8 cellular contexts compared by ENCODE assay signal in the genomic region with DNA sequence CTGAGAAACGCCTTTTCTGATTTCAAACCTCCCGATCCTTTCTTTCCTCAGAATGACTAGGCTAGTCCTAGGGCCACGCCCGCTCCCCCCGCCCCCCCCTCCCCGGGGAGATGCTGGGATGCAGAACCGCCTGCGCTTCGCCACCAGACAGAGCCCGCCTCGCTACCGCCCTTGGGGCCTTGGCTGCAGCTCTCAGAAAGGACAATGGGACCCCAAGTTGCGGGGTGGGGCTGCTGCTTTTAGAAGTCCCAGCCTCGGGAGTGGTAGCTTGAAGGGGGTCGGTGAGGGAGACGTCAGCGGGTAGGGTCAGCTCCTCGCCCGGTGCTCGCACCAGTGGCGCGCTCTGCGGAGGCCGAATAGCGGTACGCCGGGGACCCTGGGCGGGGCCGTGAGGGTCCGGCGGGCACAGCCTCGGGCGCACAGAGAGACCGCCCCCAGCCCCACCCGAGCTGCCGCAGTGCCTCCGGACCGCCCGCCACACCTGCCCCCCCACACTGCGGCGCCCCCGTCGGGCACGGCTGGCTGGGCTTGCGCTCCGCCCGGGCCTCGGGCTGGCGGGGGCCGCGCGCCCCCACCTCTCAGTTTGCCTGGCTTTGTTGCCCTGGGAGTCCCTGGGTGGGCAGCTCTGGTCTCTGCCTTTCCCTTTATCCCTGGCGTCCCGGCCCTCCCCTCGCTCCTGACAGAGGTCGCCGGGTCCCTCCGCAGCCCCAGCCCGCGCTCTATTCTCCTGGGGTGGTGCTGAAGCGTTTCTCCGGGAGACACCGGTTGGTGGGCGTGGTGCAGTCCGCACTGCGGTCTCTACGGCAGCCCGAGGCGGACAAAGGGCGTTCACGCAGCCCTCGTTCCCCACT. TPM values are rescaled to one million over a fixed set of nuclear protein-coding genes. Genes with fewer than 3 reads are reported as not detected.
DNase-seq lines count a peak whose midpoint lies in the region; ATAC-seq, FAIRE-seq and TF ChIP-seq lines count a peak whose summit lies in the region.

No MANE protein-coding gene starts in this region.

- under 1% methylated on average over 52 of the region's 72 CpGs for WGBS in smooth muscle cell (ENCODE audit: low lambda C conversion rate)

- no peaks in the 10 kb centered on the region for H3K9me1 ChIP-seq in keratinocyte (ENCODE audit: control insufficient read depth, extremely low read depth, insufficient read depth, low read length)

- H3K79me2 ChIP-seq in keratinocyte (ENCODE audit: control insufficient read depth, insufficient read depth, low read length) = no peaks in the 10 kb centered on the region
- H3K79me2 ChIP-seq in smooth muscle cell (ENCODE audit: low read depth) = peaks cover 58% of the 10 kb centered on the region

- H3K36me3 ChIP-seq in keratinocyte (ENCODE audit: control insufficient read depth in 2 of 2, extremely low read depth in 1 of 2, insufficient read depth in 2 of 2, low read length in 2 of 2) (peaks cover 0 to 1% of the 10 kb centered on the region in 2 experiments), smooth muscle cell (ENCODE audit: low read depth) (no peaks in the 10 kb centered on the region)

- H4K20me1 ChIP-seq in keratinocyte (ENCODE audit: control insufficient read depth, extremely low read depth, insufficient read depth, low read length) (no peaks in the 10 kb centered on the region), smooth muscle cell (ENCODE audit: low read depth) (peaks cover 46% of the 10 kb centered on the region)

- peak; percentile 25 for DNase-seq in DMS79 treated with DMSO at 0.1 percent for 48 hours (lab: John Stamatoyannopoulos, UW)
- no peak for DNase-seq in HFF-Myc (ENCODE audit: extremely low read depth, low read depth)
- peak; percentile 70 for DNase-seq in OCI-M1 (lab: John Stamatoyannopoulos, UW)
- peak; percentile 76 for DNase-seq in choroid plexus epithelial cell (ENCODE audit: low read depth)
- no peak for DNase-seq in keratinocyte (ENCODE audit: low read depth, low spot score)
- peak; percentile 17 for DNase-seq in smooth muscle cell (lab: John Stamatoyannopoulos, UW; ENCODE audit: unreplicated experiment)

- H3K4me1 ChIP-seq in keratinocyte (ENCODE audit: control insufficient read depth, extremely low read depth, insufficient read depth, low read length) = peaks cover 2% of the 10 kb centered on the region
- H3K4me1 ChIP-seq in smooth muscle cell (ENCODE audit: low read depth) = peaks cover 44% of the 10 kb centered on the region

- H3K27me3 ChIP-seq in keratinocyte (ENCODE audit: control insufficient read depth, extremely low read depth, insufficient read depth, low read length) (peaks cover 17% of the 10 kb centered on the region), smooth muscle cell (ENCODE audit: low read depth) (no peaks in the 10 kb centered on the region)

- peaks cover 10% of the 10 kb centered on the region for H3F3A ChIP-seq in smooth muscle cell (ENCODE audit: low read depth)

- TF ChIP-seq CTCF in HFF-Myc (IDR thresholded peaks at IDR 0.05; ENCODE audit: low read depth, low read length, missing control alignments) = no peak
- TF ChIP-seq CTCF in choroid plexus epithelial cell (conservative IDR thresholded peaks at IDR 0.05; ENCODE audit: low read depth, low read length) = no peak
- TF ChIP-seq CTCF in keratinocyte (optimal IDR thresholded peaks at IDR 0.05 in 1 of 3, IDR thresholded peaks at IDR 0.05 in 1 of 3, conservative IDR thresholded peaks at IDR 0.05 in 1 of 3; ENCODE audit: extremely low read depth in 1 of 3, insufficient read depth in 2 of 3, low read length in 3 of 3) = no peak
- no peak for TF ChIP-seq CTCF in smooth muscle cell (IDR thresholded peaks at IDR 0.05; ENCODE audit: borderline replicate concordance, insufficient read depth, poor library complexity, severe bottlenecking)

- peak overlapping the region; percentile 88 for H3K4me2 ChIP-seq in keratinocyte (ENCODE audit: control insufficient read depth, extremely low read depth, insufficient read depth, low read depth, low read length)
- H3K4me2 ChIP-seq in smooth muscle cell = peak overlapping the region; percentile 85

- FAIRE-seq in keratinocyte (lab: Jason Lieb, UNC) = no peak

- H2AFZ ChIP-seq in keratinocyte (ENCODE audit: control insufficient read depth, low read length) (peak overlapping the region; percentile 61), smooth muscle cell (ENCODE audit: low read depth) (peak overlapping the region; percentile 77)

- peak overlapping the region; percentile 73 for H3K4me3 ChIP-seq in HFF-Myc (replicated peaks; ENCODE audit: low read depth, low read length)
- H3K4me3 ChIP-seq in choroid plexus epithelial cell (ENCODE audit: low read depth, low read length) = peak overlapping the region; percentile 82
- H3K4me3 ChIP-seq in keratinocyte (ENCODE audit: control insufficient read depth in 2 of 3, extremely low read depth in 1 of 3, insufficient read depth in 2 of 3, low read depth in 1 of 3, low read length in 3 of 3) = peak overlapping the region; percentile 52 to 79 (median 67)
- H3K4me3 ChIP-seq in smooth muscle cell = peak overlapping the region; percentile 90

- ATAC-seq in HG03378 (IDR thresholded peaks at IDR 0.05; ENCODE audit: unreplicated experiment) (no peak), GM21529 (IDR thresholded peaks at IDR 0.05; ENCODE audit: unreplicated experiment) (no peak)

- H3K27ac ChIP-seq in keratinocyte (ENCODE audit: control insufficient read depth, insufficient read depth, low read length) = no peak overlapping the region
- peak overlapping the region; percentile 16 for H3K27ac ChIP-seq in smooth muscle cell (ENCODE audit: low read depth)

- H3K9me3 ChIP-seq in keratinocyte (ENCODE audit: control insufficient read depth, low read depth, low read length) = no peaks in the 10 kb centered on the region
- no peaks in the 10 kb centered on the region for H3K9me3 ChIP-seq in smooth muscle cell (replicated peaks; ENCODE audit: low read depth)

- dilution Hi-C loops in keratinocyte (cut with MboI; ENCODE audit: extremely low pct_ligation_motif_present, low sequenced_read_pairs) = no loop called here

- H3K9ac ChIP-seq in keratinocyte (ENCODE audit: control insufficient read depth, extremely low read depth, insufficient read depth, low read length) (peak overlapping the region; percentile 60), smooth muscle cell (ENCODE audit: low read depth) (no peak overlapping the region)

RNA-seq across cellular contexts. Expression of a gene that starts 1.1 kb away (rescaled TPM):
- polyA plus RNA-seq in keratinocyte = 3.3 to 5.5 TPM (median 3.6 TPM) in 3 replicates
- 3.0 TPM for polyA plus RNA-seq in keratinocyte (2011; ENCODE audit: low read depth)
- 6.5 and 8.0 TPM in 2 replicates for polyA plus RNA-seq in keratinocyte (2011; cell fraction: cytosol; rRNA removed)
- polyA plus RNA-seq in keratinocyte (2011; cell fraction: nucleus; rRNA removed) = 26.0 and 29.5 TPM in 2 replicates
- polyA plus RNA-seq in keratinocyte (2012; ENCODE audit: low replicate concordance) = 2.9 and 5.4 TPM in 2 replicates
- polyA minus RNA-seq in keratinocyte = 15.2 to 26.2 TPM (median 16.9 TPM) in 3 replicates
- polyA minus RNA-seq in keratinocyte (2011; cell fraction: cytosol; rRNA and poly(A)+ RNA removed) = 29.9 TPM
- 58.6 and 97.7 TPM in 2 replicates for polyA minus RNA-seq in keratinocyte (2011; cell fraction: nucleus; rRNA and poly(A)+ RNA removed)
- total RNA-seq in smooth muscle cell = 111 TPM in 2 replicates
- 139 and 143 TPM in 2 replicates for polyA plus RNA-seq in smooth muscle cell

Comparison
In these comparisons a context has a peak if more than half of its experiments do, and no peak if none do; other contexts are left out.
1. DNase-seq: peak in DMS79 treated with DMSO at 0.1 percent for 48 hours (single experiment), OCI-M1 (single experiment), choroid plexus epithelial cell (single experiment) and smooth muscle cell (single experiment); none in HFF-Myc (single experiment) and keratinocyte (single experiment).
2. Peak in every context shown above with its lines, with median percentiles within 50 percentile points of each other: H3K4me3 ChIP-seq.